ENCODE assay signal across 25 cellular contexts in the genomic region with DNA sequence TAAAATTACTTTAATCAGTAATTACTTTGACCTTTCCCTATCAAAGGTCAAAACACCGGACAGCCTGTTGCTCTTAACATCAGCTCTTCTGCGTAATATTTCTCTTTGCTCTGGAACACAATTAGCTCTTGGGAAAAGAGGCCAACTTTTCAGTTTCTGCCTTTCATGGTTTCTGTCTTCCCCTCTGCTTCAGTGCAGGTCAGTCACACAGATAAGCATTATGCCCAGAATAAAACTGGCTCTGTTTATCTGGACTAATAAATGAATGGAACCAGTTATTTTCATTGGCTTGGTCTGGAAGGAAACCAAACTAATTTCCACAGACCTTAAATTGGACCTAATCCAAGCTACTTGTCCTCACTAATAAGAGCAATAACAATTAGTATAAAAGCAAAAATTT.
"Had no signal": no experiment of that assay in that cellular context is flagged by ENCODE, and none has a peak within 500 bp of the region (broad histone marks: within the 10 kb centered on the region; RNA-seq: fewer than 3 reads in every experiment).

No MANE protein-coding gene starts in this region.

- H3K9me3 ChIP-seq: esophagus muscularis mucosa, gastrocnemius medialis, left ventricle myocardium inferior, pancreas, sigmoid colon, stomach, suprapubic skin, tibial nerve had no signal

- H3K36me3 Mint-ChIP-seq: activated CD4-positive, alpha-beta memory T cell treated with anti-CD3 and anti-CD28 coated beads for 36 hours; memory B cell; stimulated activated memory B cell treated with anti-CD40 and anti-IgM and Interleukin-4, amounts not matched to agents 10 μg/mL and 1 μg/mL and 100 μg/mL, for 72 hours had no signal

- H3K4me3 ChIP-seq: esophagus muscularis mucosa, gastrocnemius medialis, left ventricle myocardium inferior, pancreas, sigmoid colon, smooth muscle cell, stomach, suprapubic skin, tibial nerve had no signal

- H3K27ac Mint-ChIP-seq: activated CD4-positive, alpha-beta memory T cell treated with anti-CD3 and anti-CD28 coated beads for 36 hours; activated naive CD4-positive, alpha-beta T cell treated with anti-CD3 and anti-CD28 coated beads, Interleukin-2, amount 50 U/mL, for 24 hours; memory B cell; nephron; stimulated activated memory B cell treated with anti-CD40 and anti-IgM and Interleukin-4, amounts not matched to agents 10 μg/mL and 1 μg/mL and 100 μg/mL, for 72 hours; T-helper 1 cell treated with Interleukin-12 subunit alpha and Interleukin-12 subunit beta and Interleukin-4 antibody, amounts not matched to agents 30 μg/mL and 1 μg/mL, for 36 hours had no signal

- ATAC-seq: gastrocnemius medialis; stimulated activated memory B cell treated with anti-CD40 and anti-IgM and Interleukin-4, amounts not matched to agents 10 μg/mL and 1 μg/mL and 100 μg/mL, for 72 hours had no signal

- H3K27me3 ChIP-seq: brain microvascular endothelial cell, esophagus muscularis mucosa, gastrocnemius medialis, pancreas, sigmoid colon, stomach, suprapubic skin, tibial nerve had no signal

- H3K4me1 Mint-ChIP-seq: activated naive CD4-positive, alpha-beta T cell treated with anti-CD3 and anti-CD28 coated beads, Interleukin-2, amount 50 U/mL, for 24 hours had no signal

- H3K36me3 ChIP-seq: brain microvascular endothelial cell, esophagus muscularis mucosa, gastrocnemius medialis, left ventricle myocardium inferior, pancreas, sigmoid colon, stomach, suprapubic skin, tibial nerve had no signal

- H3K4me3 Mint-ChIP-seq: activated CD4-positive, alpha-beta memory T cell treated with anti-CD3 and anti-CD28 coated beads for 36 hours; activated naive CD4-positive, alpha-beta T cell treated with anti-CD3 and anti-CD28 coated beads, Interleukin-2, amount 50 U/mL, for 24 hours; memory B cell; nephron; stimulated activated memory B cell treated with anti-CD40 and anti-IgM and Interleukin-4, amounts not matched to agents 10 μg/mL and 1 μg/mL and 100 μg/mL, for 72 hours; T-helper 1 cell treated with Interleukin-12 subunit alpha and Interleukin-12 subunit beta and Interleukin-4 antibody, amounts not matched to agents 30 μg/mL and 1 μg/mL, for 36 hours had no signal

- DNase-seq: activated CD4-positive, alpha-beta memory T cell treated with anti-CD3 and anti-CD28 coated beads for 36 hours; activated CD4-positive, alpha-beta T cell treated with anti-CD3 and anti-CD28 coated beads for 48 hours; activated CD4-positive, CD25-positive, alpha-beta regulatory T cell; activated effector memory CD4-positive, alpha-beta T cell treated with anti-CD3 and anti-CD28 coated beads, Interleukin-2, amount 50 U/mL, for 16 hours; anterior cingulate cortex; brain microvascular endothelial cell; central memory CD4-positive, alpha-beta T cell; dermis blood vessel endothelial cell; effector memory CD4-positive, alpha-beta T cell; gastrocnemius medialis; left ventricle myocardium inferior; pancreas; sigmoid colon; stimulated activated CD4-positive, alpha-beta T cell treated with anti-CD3 and anti-CD28 coated beads, Interleukin-15, amount 100 ng/mL, for 24 hours; stomach; T1000 had no signal

- H3K4me1 ChIP-seq: gastrocnemius medialis, sigmoid colon, suprapubic skin had no signal

- H3K27me3 Mint-ChIP-seq: memory B cell; stimulated activated memory B cell treated with anti-CD40 and anti-IgM and Interleukin-4, amounts not matched to agents 10 μg/mL and 1 μg/mL and 100 μg/mL, for 72 hours had no signal

- H3K9me3 Mint-ChIP-seq: activated CD4-positive, alpha-beta memory T cell treated with anti-CD3 and anti-CD28 coated beads for 36 hours; activated naive CD4-positive, alpha-beta T cell treated with anti-CD3 and anti-CD28 coated beads, Interleukin-2, amount 50 U/mL, for 24 hours; memory B cell; nephron; stimulated activated memory B cell treated with anti-CD40 and anti-IgM and Interleukin-4, amounts not matched to agents 10 μg/mL and 1 μg/mL and 100 μg/mL, for 72 hours; T-helper 1 cell treated with Interleukin-12 subunit alpha and Interleukin-12 subunit beta and Interleukin-4 antibody, amounts not matched to agents 30 μg/mL and 1 μg/mL, for 36 hours had no signal
